In genomic region chr3:182910939-182911781, GRCh38 we compare ENCODE assay signal across 23 cellular contexts.
A peak's percentile ranks its signal among the peaks of the same experiment; 100 is the strongest.
DNase-seq lines count a peak whose midpoint lies in the region; ATAC-seq, FAIRE-seq and TF ChIP-seq lines count a peak whose summit lies in the region.
"Had no signal": no experiment of that assay in that cellular context is flagged by ENCODE, and none has a peak within 500 bp of the region (broad histone marks: within the 10 kb centered on the region; RNA-seq: fewer than 3 reads in every experiment).

No MANE protein-coding gene starts in this region.

- DNase-seq in activated naive CD4-positive, alpha-beta T cell treated with anti-CD3 and anti-CD28 coated beads, Interleukin-2, amount 50 U/mL, for 72 hours (ENCODE audit: low spot score in 2 of 2) = no peak
- DNase-seq in activated naive CD4-positive, alpha-beta T cell treated with anti-CD3 and anti-CD28 coated beads, Interleukin-2, amount 50 U/mL, for 16 hours = no peak
- DNase-seq in T-helper 17 cell = no peak
- no peak for DNase-seq in chondrocyte (ENCODE audit: low spot score)
- DNase-seq in urothelium cell line (ENCODE audit: low spot score) = no peak
- no peak for DNase-seq in endothelial cell (ENCODE audit: low spot score)
- no peak for DNase-seq in osteocyte (ENCODE audit: extremely low spot score, unreplicated experiment)
- DNase-seq: activated CD4-positive, alpha-beta T cell treated with anti-CD3 and anti-CD28 coated beads, Interleukin-2, amount 50 U/mL, for 48 hours; activated gamma-delta T cell treated with Interleukin-2 at 50 U/mL for 16 hours; esophagus squamous epithelium; GDM1; head of caudate nucleus; KG1; lower lobe of right lung; NCI-H1092 treated with DMSO at 0.1 percent for 48 hours; NCI-H2107; stimulated activated CD4-positive, alpha-beta T cell treated with anti-CD3 and anti-CD28 coated beads, Interleukin-2, amount 100 ng/mL, for 48 hours had no signal

- H3K27ac ChIP-seq in temporal lobe (ENCODE audit: low read depth, low read length) = peak overlapping the region; percentile 75
- H3K27ac ChIP-seq: esophagus squamous epithelium, lower lobe of right lung, parathyroid adenoma, suprapubic skin had no signal

- H3K9me3 Mint-ChIP-seq in activated naive CD4-positive, alpha-beta T cell treated with anti-CD3 and anti-CD28 coated beads, Interleukin-2, amount 50 U/mL, for 72 hours = no peaks in the 10 kb centered on the region
- no peaks in the 10 kb centered on the region for H3K9me3 Mint-ChIP-seq in chondrocyte (ENCODE audit: low read depth)
- no peaks in the 10 kb centered on the region for H3K9me3 Mint-ChIP-seq in endothelial cell (ENCODE audit: unreplicated experiment)
- H3K9me3 Mint-ChIP-seq in osteocyte (ENCODE audit: unreplicated experiment) = no peaks in the 10 kb centered on the region

- H3K4me3 Mint-ChIP-seq in T-helper 17 cell (no peak overlapping the region), chondrocyte (ENCODE audit: unreplicated experiment) (no peak overlapping the region), endothelial cell (ENCODE audit: unreplicated experiment) (no peak overlapping the region), osteocyte (ENCODE audit: unreplicated experiment) (no peak overlapping the region)

- no peaks in the 10 kb centered on the region for H3K9me3 ChIP-seq in T-helper 17 cell (ENCODE audit: control insufficient read depth, low read length, poor library complexity, severe bottlenecking)
- H3K9me3 ChIP-seq: esophagus squamous epithelium, lower lobe of right lung, suprapubic skin had no signal

- no peak for TF ChIP-seq CTCF in chondrocyte (IDR thresholded peaks at IDR 0.05)
- no peak for TF ChIP-seq CTCF in endothelial cell (IDR thresholded peaks at IDR 0.05; ENCODE audit: unreplicated experiment)
- TF ChIP-seq CTCF in osteocyte (IDR thresholded peaks at IDR 0.05) = no peak

- no peak for FAIRE-seq in urothelium cell line (lab: Jason Lieb, UNC)
- FAIRE-seq: bronchial epithelial cell, GM12892, TTC549 had no signal

- H3K4me1 Mint-ChIP-seq in T-helper 17 cell (peaks cover 30% of the 10 kb centered on the region), chondrocyte (ENCODE audit: low read depth) (no peaks in the 10 kb centered on the region), endothelial cell (ENCODE audit: unreplicated experiment) (no peaks in the 10 kb centered on the region), osteocyte (ENCODE audit: unreplicated experiment) (no peaks in the 10 kb centered on the region)

- H3K27me3 Mint-ChIP-seq in T-helper 17 cell (no peaks in the 10 kb centered on the region), chondrocyte (ENCODE audit: low read depth) (no peaks in the 10 kb centered on the region), endothelial cell (ENCODE audit: unreplicated experiment) (no peaks in the 10 kb centered on the region), osteocyte (ENCODE audit: unreplicated experiment) (no peaks in the 10 kb centered on the region)

- ATAC-seq in activated naive CD4-positive, alpha-beta T cell treated with anti-CD3 and anti-CD28 coated beads, Interleukin-2, amount 50 U/mL, for 72 hours = peak; percentile 39 to 90
- peak; percentile 35 for ATAC-seq in T-helper 17 cell
- ATAC-seq: lower lobe of right lung had no signal

- peak overlapping the region; percentile 44 to 65 for H3K27ac Mint-ChIP-seq in activated naive CD4-positive, alpha-beta T cell treated with anti-CD3 and anti-CD28 coated beads, Interleukin-2, amount 50 U/mL, for 72 hours
- H3K27ac Mint-ChIP-seq in T-helper 17 cell (peak overlapping the region; percentile 86), chondrocyte (ENCODE audit: unreplicated experiment) (peak overlapping the region; percentile 10), endothelial cell (ENCODE audit: unreplicated experiment) (no peak overlapping the region), osteocyte (ENCODE audit: unreplicated experiment) (no peak overlapping the region)

- peaks cover 8 to 11% of the 10 kb centered on the region in 2 donors for H3K36me3 Mint-ChIP-seq in activated naive CD4-positive, alpha-beta T cell treated with anti-CD3 and anti-CD28 coated beads, Interleukin-2, amount 50 U/mL, for 72 hours
- H3K36me3 Mint-ChIP-seq in T-helper 17 cell (ENCODE audit: low read depth) (peaks cover 4% of the 10 kb centered on the region), chondrocyte (ENCODE audit: low read depth) (peaks cover 7% of the 10 kb centered on the region), endothelial cell (ENCODE audit: low read depth, unreplicated experiment) (no peaks in the 10 kb centered on the region), osteocyte (ENCODE audit: unreplicated experiment) (peaks cover 23% of the 10 kb centered on the region)

Comparison
In these comparisons a context has a peak if more than half of its experiments do, and no peak if none do; other contexts are left out.
1. H3K27ac Mint-ChIP-seq: peak in activated naive CD4-positive, alpha-beta T cell treated with anti-CD3 and anti-CD28 coated beads, Interleukin-2, amount 50 U/mL, for 72 hours (2 of 2), T-helper 17 cell (single experiment) and chondrocyte (single experiment); none in endothelial cell (single experiment) and osteocyte (single experiment).